In genomic region chr2:130183500-130184373, GRCh38 we compare ENCODE assay signal across 9 cellular contexts. TPM values are rescaled to one million over a fixed set of nuclear protein-coding genes. Genes with fewer than 3 reads are reported as not detected.
DNase-seq lines count a peak whose midpoint lies in the region; ATAC-seq and TF ChIP-seq lines count a peak whose summit lies in the region.
"Had no signal": no experiment of that assay in that cellular context is flagged by ENCODE, and none has a peak within 500 bp of the region (broad histone marks: within the 10 kb centered on the region; RNA-seq: fewer than 3 reads in every experiment).

No MANE protein-coding gene starts in this region.

- H3K4me3 ChIP-seq in AG10803 (ENCODE audit: low read length): peak overlapping the region; percentile 72
- H3K4me3 ChIP-seq in KMS-11 (IDR thresholded peaks at IDR 0.05; ENCODE audit: insufficient read depth, low read depth, low read length): no peak overlapping the region
- peak overlapping the region; percentile 59 to 75 (median 63) for H3K4me3 ChIP-seq in mammary epithelial cell (replicated peaks in 1 of 3; ENCODE audit: insufficient read depth in 1 of 3, low read depth in 2 of 3, low read length in 3 of 3)

- dilution Hi-C loops in mammary epithelial cell (cut with HindIII; ENCODE audit: low sequenced_read_pairs): no loop called here

- H3K27ac ChIP-seq in KMS-11: no peak overlapping the region
- no peak overlapping the region for H3K27ac ChIP-seq in mammary epithelial cell (ENCODE audit: insufficient read depth, low read depth, low read length)

- in situ Hi-C loops in mammary epithelial cell (cut with MboI; ENCODE audit: low sequenced_read_pairs in 2 of 2): loop anchor here (5.0 to 10.0 kb wide), 2 partner anchors 149 to 151 kb away; no protein-coding TSS in a partner anchor

- H3K36me3 ChIP-seq in KMS-11 (ENCODE audit: insufficient read depth): no peaks in the 10 kb centered on the region
- no peaks in the 10 kb centered on the region for H3K36me3 ChIP-seq in mammary epithelial cell (ENCODE audit: insufficient read depth, low read length)

- no peaks in the 10 kb centered on the region for H4K20me1 ChIP-seq in KMS-11 (ENCODE audit: insufficient read depth)
- no peaks in the 10 kb centered on the region for H4K20me1 ChIP-seq in mammary epithelial cell (ENCODE audit: insufficient read depth, low read length)

- 68% methylated on average over 16 of the region's 27 CpGs for WGBS in mammary epithelial cell (ENCODE audit: low coverage, missing lambda C conversion rate)

- no TSS peak for BruUV-seq in mammary epithelial cell (replicated peaks; lab: Mats Ljungman, UMichigan)

- CTCF ChIA-PET in mammary epithelial cell (lab: Charles Lee; ENCODE audit: low non-redundant PET): no interaction called here

- intact Hi-C loops in mammary epithelial cell (cut with micrococcal nuclease): loop anchor here (2.0 kb wide), 1 partner anchor 247 kb away; no protein-coding TSS in a partner anchor

- peaks cover 48% of the 10 kb centered on the region for H3K79me2 ChIP-seq in KMS-11 (ENCODE audit: insufficient read depth, low read depth)
- H3K79me2 ChIP-seq in mammary epithelial cell (ENCODE audit: insufficient read depth, low read length): peaks cover 73% of the 10 kb centered on the region

- H3K27me3 ChIP-seq in KMS-11 (ENCODE audit: insufficient read depth, low read depth) (no peaks in the 10 kb centered on the region), mammary epithelial cell (ENCODE audit: insufficient read depth, low read length) (no peaks in the 10 kb centered on the region)

- H3K4me2 ChIP-seq in KMS-11 (peak overlapping the region; percentile 51; the same call in 1 of the 2 replicates), mammary epithelial cell (ENCODE audit: insufficient read depth, low read depth, low read length) (peak overlapping the region; percentile 80)

- H2AFZ ChIP-seq in KMS-11 (ENCODE audit: low read depth) (no peak overlapping the region), mammary epithelial cell (ENCODE audit: low read depth, low read length) (peak overlapping the region; percentile 82)

- H3K4me1 ChIP-seq in KMS-11 (ENCODE audit: low read depth, poor library complexity, severe bottlenecking) (peaks cover 6% of the 10 kb centered on the region), mammary epithelial cell (ENCODE audit: insufficient read depth, low read length) (peaks cover 13% of the 10 kb centered on the region)

- no peak for ATAC-seq in GM18907 (IDR thresholded peaks at IDR 0.05; ENCODE audit: unreplicated experiment)
- no peak for ATAC-seq in HG03378 (IDR thresholded peaks at IDR 0.05; ENCODE audit: unreplicated experiment)
- ATAC-seq in GM19328 (IDR thresholded peaks at IDR 0.05; ENCODE audit: unreplicated experiment): no peak
- ATAC-seq in HG03159 (IDR thresholded peaks at IDR 0.05; ENCODE audit: unreplicated experiment): no peak

- DNase-seq in AG10803 (ENCODE audit: low read depth) (peak; percentile 35), mammary epithelial cell (no peak), midbrain (lab: John Stamatoyannopoulos, UW) (peak; percentile 39)

- H3K9me3 ChIP-seq in mammary epithelial cell (replicated peaks; ENCODE audit: insufficient read depth, low read length): no peaks in the 10 kb centered on the region

- no peak for TF ChIP-seq CTCF in AG10803 (conservative IDR thresholded peaks at IDR 0.05; ENCODE audit: low read length)
- no peak for TF ChIP-seq CTCF in KMS-11 (conservative IDR thresholded peaks at IDR 0.05; ENCODE audit: low read depth, low read length)
- no peak for TF ChIP-seq CTCF in mammary epithelial cell (conservative IDR thresholded peaks at IDR 0.05 in 1 of 2, IDR thresholded peaks at IDR 0.05 in 1 of 2; ENCODE audit: extremely low read depth in 1 of 2, insufficient read depth in 1 of 2, low read depth in 1 of 2, low read length in 2 of 2)

- H3K9ac ChIP-seq in KMS-11: peak overlapping the region; percentile 86; the same call in 1 of the 2 replicates
- peak overlapping the region; percentile 66 for H3K9ac ChIP-seq in mammary epithelial cell (ENCODE audit: insufficient read depth, low read length)

RNA-seq across cellular contexts. Expression of gene MZT2B, which starts 1.7 kb away (rescaled TPM):
- 100 to 1,000 TPM; 103 to 324 TPM for total RNA-seq in mammary epithelial cell
- polyA plus RNA-seq in mammary epithelial cell: 94.5 TPM
- 5.4 TPM for polyA minus RNA-seq in mammary epithelial cell

RNA-seq across cellular contexts. Expression of gene SMPD4, which starts 2.3 kb away (rescaled TPM):
- 10 to 100 TPM; 21.8 to 69.3 TPM for total RNA-seq in mammary epithelial cell
- polyA plus RNA-seq in mammary epithelial cell: 59.8 TPM
- 92.0 TPM for polyA minus RNA-seq in mammary epithelial cell

RNA-seq across cellular contexts. Expression of gene TUBA3E, which starts 14.5 kb away (rescaled TPM):
- total RNA-seq in mammary epithelial cell: not detected
- not detected for polyA plus RNA-seq in mammary epithelial cell
- polyA minus RNA-seq in mammary epithelial cell: not detected

RNA-seq across cellular contexts. Expression of gene CCDC74B, which starts 38.8 kb away (rescaled TPM):
- total RNA-seq in mammary epithelial cell: 1 to 10 TPM; 1.8 to 2.7 TPM
- polyA plus RNA-seq in mammary epithelial cell: 5.8 TPM
- polyA minus RNA-seq in mammary epithelial cell: not detected

RNA-seq across cellular contexts. Expression of gene POTEF, which starts 54.7 kb away (rescaled TPM):
- under 1 TPM; 0.14 to 0.33 TPM for total RNA-seq in mammary epithelial cell
- not detected for polyA plus RNA-seq in mammary epithelial cell
- not detected for polyA minus RNA-seq in mammary epithelial cell
- polyA plus RNA-seq: adipose tissue had no signal
